ENCODE assay signal across 34 cellular contexts in the genomic region with DNA sequence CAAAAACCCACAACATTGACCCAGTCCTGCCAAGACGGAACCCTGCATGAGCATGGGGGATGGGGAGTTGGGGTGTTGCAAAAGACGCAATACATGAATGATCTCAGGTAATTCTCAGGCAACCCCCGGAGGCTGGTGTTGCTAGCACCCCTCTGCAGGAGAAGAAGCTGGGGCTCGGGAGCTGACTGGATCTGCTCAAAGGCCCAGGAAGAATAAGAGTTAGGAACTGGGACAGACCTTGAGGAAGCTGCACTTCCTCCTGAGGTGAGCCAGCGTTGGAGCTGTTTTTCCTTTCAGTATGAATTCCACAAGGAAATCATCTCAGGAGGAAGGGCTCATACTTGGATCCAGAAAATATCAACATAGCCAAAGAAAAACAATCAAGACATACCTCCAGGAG. TPM values are rescaled to one million over a fixed set of nuclear protein-coding genes. Genes with fewer than 3 reads are reported as not detected.
"Had no signal": no experiment of that assay in that cellular context is flagged by ENCODE, and none has a peak within 500 bp of the region (broad histone marks: within the 10 kb centered on the region; RNA-seq: fewer than 3 reads in every experiment).

A gene with protein sequence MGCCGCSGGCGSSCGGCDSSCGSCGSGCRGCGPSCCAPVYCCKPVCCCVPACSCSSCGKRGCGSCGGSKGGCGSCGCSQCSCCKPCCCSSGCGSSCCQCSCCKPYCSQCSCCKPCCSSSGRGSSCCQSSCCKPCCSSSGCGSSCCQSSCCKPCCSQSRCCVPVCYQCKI (plus strand): TSS at position 301 of the 400 bp plus-strand sequence. CDS start 238 bp downstream, outside the sequence.

- FAIRE-seq: astrocyte, bronchial epithelial cell had no signal

- H3K9me3 ChIP-seq: esophagus muscularis mucosa, gastrocnemius medialis had no signal

- H3K27me3 ChIP-seq: brain microvascular endothelial cell, dorsolateral prefrontal cortex, foreskin keratinocyte, gastrocnemius medialis had no signal

- H3K4me1 ChIP-seq: esophagus muscularis mucosa, foreskin keratinocyte, gastrocnemius medialis had no signal

- DNase-seq: activated CD4-positive, alpha-beta memory T cell treated with anti-CD3 and anti-CD28 coated beads, Interleukin-2, amount 10 ng/mL, durations not matched to agents 7 days and 5 days; activated CD4-positive, alpha-beta T cell treated with anti-CD3 and anti-CD28 coated beads for 1 hour; activated CD4-positive, alpha-beta T cell treated with anti-CD3 and anti-CD28 coated beads for 4 hours; activated CD4-positive, alpha-beta T cell treated with anti-CD3 and anti-CD28 coated beads, Interleukin-2, amount 10 ng/mL, durations not matched to agents 7 days and 5 days; activated CD4-positive, alpha-beta T cell treated with anti-CD3 and anti-CD28 coated beads, Interleukin-2, amount 50 U/mL, for 4 hours; activated CD8-positive, alpha-beta memory T cell treated with anti-CD3 and anti-CD28 coated beads, Interleukin-2, amount 50 U/mL, for 48 hours; activated effector memory CD4-positive, alpha-beta T cell treated with Interleukin-2 at 50 U/mL for 16 hours; activated gamma-delta T cell treated with Interleukin-2 at 50 U/mL for 16 hours; activated naive CD4-positive, alpha-beta T cell treated with anti-CD3 and anti-CD28 coated beads, Interleukin-2, amount 50 U/mL, for 16 hours; activated naive CD4-positive, alpha-beta T cell treated with Interleukin-2 at 50 U/mL for 16 hours; activated T-cell treated with anti-CD3 and anti-CD28 coated beads for 4 hours; activated T-cell treated with anti-CD3 and anti-CD28 coated beads, Interleukin-2, amount 50 U/mL, for 24 hours; activated T-cell treated with anti-CD3 and anti-CD28 coated beads, Interleukin-2, amount 50 U/mL, for 72 hours; amniotic stem cell; anterior cingulate cortex; brain microvascular endothelial cell; dorsolateral prefrontal cortex; effector memory CD4-positive, alpha-beta T cell; endodermal cell; erythroblast; foreskin keratinocyte; gastrocnemius medialis; glutamatergic neuron; T-helper 2 cell had no signal

- H3K36me3 ChIP-seq: brain microvascular endothelial cell, esophagus muscularis mucosa, gastrocnemius medialis had no signal

- H3K4me3 ChIP-seq: coronary artery, dorsolateral prefrontal cortex, esophagus muscularis mucosa, gastrocnemius medialis had no signal

- H3K27ac ChIP-seq: brain microvascular endothelial cell, coronary artery, dorsolateral prefrontal cortex, esophagus muscularis mucosa, foreskin keratinocyte, gastrocnemius medialis, VCaP had no signal

RNA-seq across cellular contexts. Expression of the gene that starts here (rescaled TPM):
- total RNA-seq: activated CD4-positive, alpha-beta memory T cell treated with anti-CD3 and anti-CD28 coated beads, Interleukin-2, amount 10 ng/mL, durations not matched to agents 7 days and 5 days; astrocyte; bronchial epithelial cell; cardiac septum; cerebellum; esophagus muscularis mucosa; foreskin keratinocyte; gastrocnemius medialis; T-helper 1 cell treated with Interleukin-12 subunit alpha and Interleukin-12 subunit beta and Interleukin-4 antibody, amounts not matched to agents 30 ng/mL and 1 ng/mL, for 36 hours; WTC11 had no signal
- polyA plus RNA-seq: adipose tissue, foreskin keratinocyte had no signal
